Comparison of ENCODE assay signal across 30 cellular contexts in the genomic region with DNA sequence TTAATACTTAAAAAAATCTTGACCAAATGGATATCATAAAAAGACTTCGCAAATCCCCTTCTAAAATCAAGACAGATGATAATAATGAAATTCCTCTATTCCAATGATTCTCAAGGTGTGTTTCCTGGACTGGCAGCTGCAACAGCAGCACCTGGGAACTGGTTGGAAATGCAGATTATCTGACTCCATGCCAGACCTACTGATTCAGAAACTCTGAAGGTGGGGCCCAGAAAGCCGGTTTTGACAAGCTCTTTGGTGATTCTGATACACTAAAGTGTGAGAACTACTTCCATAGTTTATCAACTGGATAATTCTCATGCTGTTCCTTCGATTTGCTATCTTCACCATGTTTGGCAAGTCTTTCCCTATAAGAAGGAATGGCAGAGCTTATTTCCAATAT.
"Had no signal": no experiment of that assay in that cellular context is flagged by ENCODE, and none has a peak within 500 bp of the region (broad histone marks: within the 10 kb centered on the region; RNA-seq: fewer than 3 reads in every experiment).

No MANE protein-coding gene starts in this region.

- H3K9me3 ChIP-seq: ovary, right lobe of liver, thyroid gland, vagina had no signal

- H3K4me1 Mint-ChIP-seq: natural killer cell; nephron; neural progenitor cell; stimulated activated memory B cell treated with anti-CD40 and anti-IgM and Interleukin-4, amounts not matched to agents 10 μg/mL and 1 μg/mL and 100 μg/mL, for 72 hours; stimulated activated naive CD8-positive, alpha-beta T cell treated with anti-CD3 and anti-CD28 coated beads, Interleukin-15, amount 100 ng/mL, for 72 hours had no signal

- H3K36me3 Mint-ChIP-seq: neural progenitor cell; stimulated activated memory B cell treated with anti-CD40 and anti-IgM and Interleukin-4, amounts not matched to agents 10 μg/mL and 1 μg/mL and 100 μg/mL, for 72 hours had no signal

- H3K9ac ChIP-seq: neural progenitor cell, parathyroid adenoma had no signal

- ATAC-seq: natural killer cell; psoas muscle; right cardiac atrium; right lobe of liver; stimulated activated memory B cell treated with anti-CD40 and anti-IgM and Interleukin-4, amounts not matched to agents 10 μg/mL and 1 μg/mL and 100 μg/mL, for 72 hours; stimulated activated naive CD8-positive, alpha-beta T cell treated with anti-CD3 and anti-CD28 coated beads, Interleukin-15, amount 100 ng/mL, for 72 hours; stimulated activated naive CD8-positive, alpha-beta T cell treated with anti-CD3 and anti-CD28 coated beads, Interleukin-15, Interleukin-2, amounts not matched to agents 100 U/mL and 50 U/mL, for 24 hours had no signal

- H3K4me3 ChIP-seq: neural progenitor cell, ovary, psoas muscle, right lobe of liver, sigmoid colon, spleen, thoracic aorta, thyroid gland, tibial nerve, upper lobe of left lung, vagina had no signal

- H3K36me3 ChIP-seq: neural progenitor cell, ovary, right lobe of liver, sigmoid colon, spleen, thoracic aorta, thyroid gland, tibial nerve, upper lobe of left lung, vagina had no signal

- H3K27ac ChIP-seq: neural progenitor cell, ovary, parathyroid adenoma, psoas muscle, right lobe of liver, sigmoid colon, spleen, thoracic aorta, thyroid gland, tibial nerve, upper lobe of left lung, vagina had no signal

- H3K4me1 ChIP-seq: neural progenitor cell, parathyroid adenoma, psoas muscle, right lobe of liver, spleen, thyroid gland, tibial nerve, upper lobe of left lung, vagina had no signal

- H3K27ac Mint-ChIP-seq: natural killer cell; nephron; neural progenitor cell; progenitor cell of endocrine pancreas; stimulated activated memory B cell treated with anti-CD40 and anti-IgM and Interleukin-4, amounts not matched to agents 10 μg/mL and 1 μg/mL and 100 μg/mL, for 72 hours; stimulated activated naive CD8-positive, alpha-beta T cell treated with anti-CD3 and anti-CD28 coated beads, Interleukin-15, amount 100 ng/mL, for 72 hours had no signal

- H3K4me3 Mint-ChIP-seq: natural killer cell; nephron; neural progenitor cell; stimulated activated memory B cell treated with anti-CD40 and anti-IgM and Interleukin-4, amounts not matched to agents 10 μg/mL and 1 μg/mL and 100 μg/mL, for 72 hours; stimulated activated naive CD8-positive, alpha-beta T cell treated with anti-CD3 and anti-CD28 coated beads, Interleukin-15, amount 100 ng/mL, for 72 hours had no signal

- H3K4me2 ChIP-seq: neural progenitor cell had no signal

- H3K79me2 ChIP-seq: parathyroid adenoma had no signal

- H2AFZ ChIP-seq: neural progenitor cell, parathyroid adenoma had no signal

- DNase-seq: natural killer cell; occipital lobe; ovary; posterior cingulate gyrus; psoas muscle; right cardiac atrium; right lobe of liver; sigmoid colon; small intestine; spleen; stimulated activated CD4-positive, alpha-beta T cell treated with anti-CD3 and anti-CD28 coated beads, Interleukin-12 subunit alpha, Interleukin-12 subunit beta, amount 100 ng/mL, for 4 hours; stimulated activated CD4-positive, alpha-beta T cell treated with anti-CD3 and anti-CD28 coated beads, Interleukin-1b, Interleukin-23, amount 100 ng/mL, for 48 hours; stimulated activated CD4-positive, alpha-beta T cell treated with anti-CD3 and anti-CD28 coated beads, Interleukin-4, amount 100 ng/mL, for 1 hour; stimulated activated CD4-positive, alpha-beta T cell treated with anti-CD3 and anti-CD28 coated beads, Interleukin-4, amount 100 ng/mL, for 4 hours; stimulated activated CD8-positive, alpha-beta memory T cell treated with anti-CD3 and anti-CD28 coated beads, Interleukin-4, amount 100 ng/mL, for 48 hours; stimulated activated naive CD4-positive, alpha-beta T cell; stimulated activated naive CD8-positive, alpha-beta T cell treated with anti-CD3 and anti-CD28 coated beads, Interleukin-15, amount 100 ng/mL, for 72 hours; stimulated activated naive CD8-positive, alpha-beta T cell treated with anti-CD3 and anti-CD28 coated beads, Interleukin-15, Interleukin-2, amounts not matched to agents 100 U/mL and 50 U/mL, for 24 hours; substantia nigra; thyroid gland; trophoblast cell; upper lobe of left lung had no signal

- H3K27me3 ChIP-seq: neural progenitor cell, ovary, right lobe of liver, sigmoid colon, spleen, thyroid gland, tibial nerve, upper lobe of left lung, vagina had no signal

- H3K27me3 Mint-ChIP-seq: progenitor cell of endocrine pancreas; stimulated activated memory B cell treated with anti-CD40 and anti-IgM and Interleukin-4, amounts not matched to agents 10 μg/mL and 1 μg/mL and 100 μg/mL, for 72 hours; stimulated activated naive CD8-positive, alpha-beta T cell treated with anti-CD3 and anti-CD28 coated beads, Interleukin-15, amount 100 ng/mL, for 72 hours had no signal
